Comparison of ENCODE assay signal across 9 cellular contexts in genomic region chr10:73759512-73760115, GRCh38. TPM values are rescaled to one million over a fixed set of nuclear protein-coding genes. Genes with fewer than 3 reads are reported as not detected.
DNase-seq lines count a peak whose midpoint lies in the region; ATAC-seq, FAIRE-seq and TF ChIP-seq lines count a peak whose summit lies in the region.
"Had no signal": no experiment of that assay in that cellular context is flagged by ENCODE, and none has a peak within 500 bp of the region (broad histone marks: within the 10 kb centered on the region; RNA-seq: fewer than 3 reads in every experiment).

No MANE protein-coding gene starts in this region.

- H3K79me2 ChIP-seq in PC-3 (ENCODE audit: low read length) (peaks cover 67% of the 10 kb centered on the region), GM12878 (ENCODE audit: control insufficient read depth, insufficient read depth, low read length) (peaks cover 15% of the 10 kb centered on the region)

- H4K20me1 ChIP-seq in PC-3 (ENCODE audit: low read length) = peaks cover 22% of the 10 kb centered on the region
- peaks cover 3% of the 10 kb centered on the region; the same call in 1 of the 2 replicates for H4K20me1 ChIP-seq in GM12878 (ENCODE audit: control insufficient read depth, insufficient read depth)

- intact Hi-C loops in PC-3 (cut with micrococcal nuclease) (no loop called here), GM12878 (cut with micrococcal nuclease; ENCODE audit: unreplicated experiment) (loop anchor here (2.0 kb wide), 1 partner anchor 15 kb away; the partner anchor contains the start of gene SEC24C)

- H3K4me1 ChIP-seq in PC-3 (ENCODE audit: insufficient read depth, low read length) (peaks cover 43% of the 10 kb centered on the region), GM12878 (ENCODE audit: control insufficient read depth, insufficient read depth, low read length) (peaks cover 55% of the 10 kb centered on the region)

- in situ Hi-C loops in GM12878 (cut with MboI) = no loop called here

- POLR2A ChIA-PET in PC-3 (lab: Charles Lee; ENCODE audit: unreplicated experiment) = no interaction called here
- POLR2A ChIA-PET in GM12878 (lab: Charles Lee) = interaction anchor here (0.6 to 6.9 kb wide), 11 partner anchors 12 to 109 kb away, joined by 4 to 63 read pairs (median 6); partner anchors contain the start of genes CHCHD1 and SEC24C
- POLR2A ChIA-PET in RWPE1 (lab: Yijun Ruan, JAX; ENCODE audit: low non-redundant PET) = no interaction called here

- no peak for ATAC-seq in PC-3
- peak; percentile 76 for ATAC-seq in GM12878
- peak; percentile 87 for ATAC-seq in stimulated activated naive CD8-positive, alpha-beta T cell treated with anti-CD3 and anti-CD28 coated beads, Interleukin-15, amount 100 ng/mL, for 72 hours
- no peak for ATAC-seq in HG03139 (IDR thresholded peaks at IDR 0.05; ENCODE audit: unreplicated experiment)
- ATAC-seq in GM18861 (IDR thresholded peaks at IDR 0.05; ENCODE audit: unreplicated experiment) = no peak

- TF ChIP-seq CTCF in PC-3 (conservative IDR thresholded peaks at IDR 0.05; ENCODE audit: low read depth, low read length) (no peak), GM12878 (IDR thresholded peaks at IDR 0.05 in 2 of 3, conservative IDR thresholded peaks at IDR 0.05 in 1 of 3; ENCODE audit: control insufficient read depth in 2 of 3, extremely low read depth in 1 of 3, insufficient read depth in 1 of 3, low read depth in 3 of 3, low read length in 3 of 3) (no peak), RWPE1 (conservative IDR thresholded peaks at IDR 0.05; ENCODE audit: low read depth) (no peak)

- H3K4me3 Mint-ChIP-seq in stimulated activated naive CD8-positive, alpha-beta T cell treated with anti-CD3 and anti-CD28 coated beads, Interleukin-15, amount 100 ng/mL, for 72 hours = peak overlapping the region in 1 of 2 donors; percentile 62

- RAD21 ChIA-PET in GM12878 (lab: Charles Lee; ENCODE audit: unreplicated experiment) = interaction anchor here (0.9 to 5.0 kb wide), 8 partner anchors 9 to 109 kb away, joined by 3 to 52 read pairs (median 10); partner anchors contain the start of genes CHCHD1 and SEC24C

- H3K36me3 ChIP-seq in PC-3 (ENCODE audit: low read depth, low read length) (peaks cover 75% of the 10 kb centered on the region), GM12878 (ENCODE audit: control insufficient read depth in 2 of 2, insufficient read depth in 2 of 2, low read length in 1 of 2) (peaks cover 23 to 43% of the 10 kb centered on the region in 2 experiments)

- peaks cover 53% of the 10 kb centered on the region for H3K4me1 Mint-ChIP-seq in stimulated activated naive CD8-positive, alpha-beta T cell treated with anti-CD3 and anti-CD28 coated beads, Interleukin-15, amount 100 ng/mL, for 72 hours

- FAIRE-seq in GM12878 (lab: Jason Lieb, UNC) = no peak
- FAIRE-seq: RCC 7860 had no signal

- TF ChIP-seq POLR2A in GM12878 (IDR thresholded peaks at IDR 0.05; ENCODE audit: low read depth, low read length) = no peak

- H3K27ac ChIP-seq in PC-3 (ENCODE audit: low read length) (no peak overlapping the region), GM12878 (ENCODE audit: control insufficient read depth, insufficient read depth) (peak overlapping the region; percentile 84), RWPE1 (no peak overlapping the region)

- no peaks in the 10 kb centered on the region for H3K27me3 Mint-ChIP-seq in stimulated activated naive CD8-positive, alpha-beta T cell treated with anti-CD3 and anti-CD28 coated beads, Interleukin-15, amount 100 ng/mL, for 72 hours

- no peaks in the 10 kb centered on the region for H3K9me3 ChIP-seq in PC-3 (ENCODE audit: low read length)
- H3K9me3 ChIP-seq in GM12878 (replicated peaks; ENCODE audit: control insufficient read depth, insufficient read depth, low read length) = no peaks in the 10 kb centered on the region

- no peaks in the 10 kb centered on the region for H3K9me2 ChIP-seq in PC-3 (replicated peaks; ENCODE audit: low read length)

- TF ChIP-seq EP300 in GM12878 (IDR thresholded peaks at IDR 0.05; ENCODE audit: borderline replicate concordance in 1 of 2, control insufficient read depth in 1 of 2, low read depth in 2 of 2, low read length in 2 of 2) = no peak

- peak overlapping the region; percentile 61 to 68 for H3K27ac Mint-ChIP-seq in stimulated activated naive CD8-positive, alpha-beta T cell treated with anti-CD3 and anti-CD28 coated beads, Interleukin-15, amount 100 ng/mL, for 72 hours

- SMC1A ChIA-PET in GM12878 (lab: Charles Lee; ENCODE audit: uncharacterized antibody, unreplicated experiment) = interaction anchor here (0.7 to 4.4 kb wide), 12 partner anchors 11 to 315 kb away, joined by 3 to 46 read pairs (median 5); partner anchors contain the start of genes CHCHD1 and ZSWIM8

- no peaks in the 10 kb centered on the region for H3K27me3 ChIP-seq in PC-3 (ENCODE audit: low read length)
- no peaks in the 10 kb centered on the region for H3K27me3 ChIP-seq in GM12878 (replicated peaks in 1 of 2; ENCODE audit: control insufficient read depth in 2 of 2, insufficient read depth in 2 of 2, low read length in 1 of 2)

- TF ChIP-seq RAD21 in GM12878 (IDR thresholded peaks at IDR 0.05; ENCODE audit: insufficient read depth, low read depth, low read length) = no peak

- peaks cover 18% of the 10 kb centered on the region for H3F3A ChIP-seq in PC-3 (ENCODE audit: low read length, unreplicated experiment)

- DNase-seq in activated naive CD4-positive, alpha-beta T cell treated with Interleukin-2 at 50 U/mL for 16 hours = peak; percentile 36
- DNase-seq in activated naive CD4-positive, alpha-beta T cell treated with anti-CD3 and anti-CD28 coated beads, Interleukin-2, amount 50 U/mL, for 16 hours = no peak
- DNase-seq in PC-3 = peak; percentile 67
- no peak for DNase-seq in GM12878 (ENCODE audit: low read depth, low spot score)
- peak in 1 of 2 donors; percentile 28 for DNase-seq in stimulated activated naive CD8-positive, alpha-beta T cell treated with anti-CD3 and anti-CD28 coated beads, Interleukin-15, amount 100 ng/mL, for 72 hours
- DNase-seq in RWPE1 (ENCODE audit: low spot score) = no peak

- H3K4me2 ChIP-seq in PC-3 (ENCODE audit: low read length) = no peak overlapping the region
- peak overlapping the region; percentile 72 for H3K4me2 ChIP-seq in GM12878 (ENCODE audit: control insufficient read depth, insufficient read depth)

- H3K9ac ChIP-seq in PC-3 (ENCODE audit: low read length) (no peak overlapping the region), GM12878 (ENCODE audit: control insufficient read depth, insufficient read depth, low read length) (peak overlapping the region; percentile 50)

- H3K9me3 Mint-ChIP-seq in stimulated activated naive CD8-positive, alpha-beta T cell treated with anti-CD3 and anti-CD28 coated beads, Interleukin-15, amount 100 ng/mL, for 72 hours = no peaks in the 10 kb centered on the region

- H2AFZ ChIP-seq in PC-3 (ENCODE audit: low read length) (no peak overlapping the region), GM12878 (ENCODE audit: control insufficient read depth, low read depth, low read length) (no peak overlapping the region)

- CTCF ChIA-PET in PC-3 (lab: Charles Lee) = no interaction called here
- CTCF ChIA-PET in GM12878 (lab: Yijun Ruan, JAX) = interaction anchor here (0.8 to 3.4 kb wide), 9 partner anchors 7 to 27 kb away, joined by 3 to 20 read pairs (median 6); partner anchors contain the start of genes CHCHD1 and SEC24C
- CTCF ChIA-PET in RWPE1 (lab: Yijun Ruan, JAX) = no interaction called here

- WGBS in GM12878 (ENCODE audit: insufficient coverage, insufficient replicate concordance, low lambda C conversion rate, missing lambda C conversion rate) = 60% methylated on average over 5 of the region's 5 CpGs

- BruUV-seq in PC-3 (replicated peaks; lab: Mats Ljungman, UMichigan) (no TSS peak), GM12878 (replicated peaks; lab: Mats Ljungman, UMichigan) (no TSS peak)

- H3K4me3 ChIP-seq in PC-3 (ENCODE audit: low read length) = no peak overlapping the region
- H3K4me3 ChIP-seq in GM12878 = no peak overlapping the region

RNA-seq across cellular contexts. Expression of gene SEC24C, which starts 15.4 kb away (rescaled TPM):
- 285 and 325 TPM in 2 replicates for total RNA-seq in PC-3 (2014; rRNA removed)
- 64.1 and 66.3 TPM in 2 replicates for total RNA-seq in GM12878 (2013; cell fraction: nucleolus; rRNA removed)
- 96.9 and 117 TPM in 2 replicates for total RNA-seq in GM12878 (2014; rRNA removed)
- total RNA-seq in GM12878 (2014; rRNA removed; fragmentation: Illumina TruSeq; extraction: Trizol) = 43.4 and 48.2 TPM in 2 replicates
- total RNA-seq in GM12878 (2021) = 91.7 and 99.9 TPM in 2 replicates
- polyA plus RNA-seq in GM12878 (2011; ENCODE audit: low read depth) = 68.9 TPM
- 52.3 and 110 TPM in 2 replicates for polyA plus RNA-seq in GM12878 (2011; rRNA removed)
- 97.2 and 105 TPM in 2 replicates for polyA plus RNA-seq in GM12878 (2011; cell fraction: cytosol; rRNA removed)
- polyA plus RNA-seq in GM12878 (2011; cell fraction: nucleus; rRNA removed) = 176 and 190 TPM in 2 replicates
- 92.4 and 93.2 TPM in 2 replicates for polyA plus RNA-seq in GM12878 (2012)
- 67.7 and 81.5 TPM in 2 replicates for polyA plus RNA-seq in GM12878 (2014; fragmentation: Illumina TruSeq; extraction: Trizol)
- polyA plus RNA-seq in GM12878 (2014; fragmentation: Nextera tagmentation; extraction: Ambion mirVana) = 10 to 100 TPM; 12.7 to 18.8 TPM
- polyA plus RNA-seq in GM12878 (2014; rRNA removed) = 73.6 and 82.1 TPM in 2 replicates
- 10 to 100 TPM; 71.3 to 74.1 TPM for polyA plus RNA-seq in GM12878 (2016; fragmentation: Nextera tagmentation; extraction: Ambion mirVana)
- 135 and 166 TPM in 2 replicates for polyA minus RNA-seq in GM12878 (2011; rRNA and poly(A)+ RNA removed)
- 47.8 and 49.1 TPM in 2 replicates for polyA minus RNA-seq in GM12878 (2011; cell fraction: cytosol; rRNA and poly(A)+ RNA removed)
- 30.5 and 46.2 TPM in 2 replicates for polyA minus RNA-seq in GM12878 (2011; cell fraction: nucleus; rRNA and poly(A)+ RNA removed)

RNA-seq across cellular contexts. Expression of gene CHCHD1, which starts 22.2 kb away (rescaled TPM):
- 199 and 238 TPM in 2 replicates for total RNA-seq in PC-3 (2014; rRNA removed)
- 14.8 and 16.7 TPM in 2 replicates for total RNA-seq in GM12878 (2013; cell fraction: nucleolus; rRNA removed)
- total RNA-seq in GM12878 (2014; rRNA removed) = 74.3 and 77.4 TPM in 2 replicates
- 42.8 and 47.5 TPM in 2 replicates for total RNA-seq in GM12878 (2014; rRNA removed; fragmentation: Illumina TruSeq; extraction: Trizol)
- total RNA-seq in GM12878 (2021) = 35.0 and 36.9 TPM in 2 replicates
- 34.4 TPM for polyA plus RNA-seq in GM12878 (2011; ENCODE audit: low read depth)
- 56.7 and 69.0 TPM in 2 replicates for polyA plus RNA-seq in GM12878 (2011; rRNA removed)
- polyA plus RNA-seq in GM12878 (2011; cell fraction: cytosol; rRNA removed) = 33.0 and 46.8 TPM in 2 replicates
- 22.6 and 27.4 TPM in 2 replicates for polyA plus RNA-seq in GM12878 (2011; cell fraction: nucleus; rRNA removed)
- 51.6 and 59.8 TPM in 2 replicates for polyA plus RNA-seq in GM12878 (2012)
- polyA plus RNA-seq in GM12878 (2014; fragmentation: Illumina TruSeq; extraction: Trizol) = 25.3 and 42.4 TPM in 2 replicates
- 10 to 100 TPM; 69.5 to 81.4 TPM for polyA plus RNA-seq in GM12878 (2014; fragmentation: Nextera tagmentation; extraction: Ambion mirVana)
- polyA plus RNA-seq in GM12878 (2014; rRNA removed) = 70.4 and 79.4 TPM in 2 replicates
- polyA plus RNA-seq in GM12878 (2016; fragmentation: Nextera tagmentation; extraction: Ambion mirVana) = 100 to 1,000 TPM; 127 to 132 TPM
- polyA minus RNA-seq in GM12878 (2011; rRNA and poly(A)+ RNA removed) = 8.9 and 9.4 TPM in 2 replicates
- polyA minus RNA-seq in GM12878 (2011; cell fraction: cytosol; rRNA and poly(A)+ RNA removed) = 6.3 and 7.2 TPM in 2 replicates
- polyA minus RNA-seq in GM12878 (2011; cell fraction: nucleus; rRNA and poly(A)+ RNA removed) = 6.5 and 8.9 TPM in 2 replicates

RNA-seq across cellular contexts. Expression of gene ZSWIM8, which starts 25.8 kb away (rescaled TPM):
- 152 and 173 TPM in 2 replicates for total RNA-seq in PC-3 (2014; rRNA removed)
- 75.9 and 86.5 TPM in 2 replicates for total RNA-seq in GM12878 (2013; cell fraction: nucleolus; rRNA removed)
- total RNA-seq in GM12878 (2014; rRNA removed) = 23.9 and 30.8 TPM in 2 replicates
- total RNA-seq in GM12878 (2014; rRNA removed; fragmentation: Illumina TruSeq; extraction: Trizol) = 16.4 and 18.7 TPM in 2 replicates
- total RNA-seq in GM12878 (2021) = 45.4 and 47.9 TPM in 2 replicates
- polyA plus RNA-seq in GM12878 (2011; ENCODE audit: low read depth) = 79.3 TPM
- polyA plus RNA-seq in GM12878 (2011; rRNA removed) = 17.5 and 44.6 TPM in 2 replicates
- 39.4 and 62.6 TPM in 2 replicates for polyA plus RNA-seq in GM12878 (2011; cell fraction: cytosol; rRNA removed)
- 436 and 485 TPM in 2 replicates for polyA plus RNA-seq in GM12878 (2011; cell fraction: nucleus; rRNA removed)
- polyA plus RNA-seq in GM12878 (2012) = 58.6 and 83.1 TPM in 2 replicates
- 15.3 and 31.5 TPM in 2 replicates for polyA plus RNA-seq in GM12878 (2014; fragmentation: Illumina TruSeq; extraction: Trizol)
- 1 to 10 TPM; 7.8 to 8.5 TPM for polyA plus RNA-seq in GM12878 (2014; fragmentation: Nextera tagmentation; extraction: Ambion mirVana)
- polyA plus RNA-seq in GM12878 (2014; rRNA removed) = 47.1 and 48.8 TPM in 2 replicates
- polyA plus RNA-seq in GM12878 (2016; fragmentation: Nextera tagmentation; extraction: Ambion mirVana) = 10 to 100 TPM; 14.0 to 15.1 TPM
- 36.3 and 63.7 TPM in 2 replicates for polyA minus RNA-seq in GM12878 (2011; rRNA and poly(A)+ RNA removed)
- polyA minus RNA-seq in GM12878 (2011; cell fraction: cytosol; rRNA and poly(A)+ RNA removed) = 23.0 and 27.1 TPM in 2 replicates
- polyA minus RNA-seq in GM12878 (2011; cell fraction: nucleus; rRNA and poly(A)+ RNA removed) = 43.3 and 67.1 TPM in 2 replicates

RNA-seq across cellular contexts. Expression of gene NDST2, which starts 51.8 kb away (rescaled TPM):
- total RNA-seq in PC-3 (2014; rRNA removed) (53.0 and 89.9 TPM in 2 replicates), GM12878 (2014; rRNA removed) (18.0 and 18.8 TPM in 2 replicates), GM12878 (2014; rRNA removed; fragmentation: Illumina TruSeq; extraction: Trizol) (8.9 and 10.1 TPM in 2 replicates), GM12878 (2021) (34.3 and 35.2 TPM in 2 replicates)
- total RNA-seq in GM12878 (2013; cell fraction: nucleolus; rRNA removed) = 57.1 and 85.9 TPM in 2 replicates
- polyA plus RNA-seq in GM12878 (2011; ENCODE audit: low read depth) = 19.1 TPM
- polyA plus RNA-seq in GM12878 (2011; rRNA removed) (23.8 and 31.1 TPM in 2 replicates), GM12878 (2014; fragmentation: Illumina TruSeq; extraction: Trizol) (16.6 and 22.6 TPM in 2 replicates), GM12878 (2014; fragmentation: Nextera tagmentation; extraction: Ambion mirVana) (1 to 10 TPM; 2.2 to 3.0 TPM), GM12878 (2014; rRNA removed) (31.3 and 34.7 TPM in 2 replicates), GM12878 (2016; fragmentation: Nextera tagmentation; extraction: Ambion mirVana) (10 to 100 TPM; 22.7 to 24.0 TPM)
- 24.8 and 31.5 TPM in 2 replicates for polyA plus RNA-seq in GM12878 (2011; cell fraction: cytosol; rRNA removed)
- polyA plus RNA-seq in GM12878 (2011; cell fraction: nucleus; rRNA removed) = 81.5 and 88.2 TPM in 2 replicates
- 19.5 and 19.8 TPM in 2 replicates for polyA plus RNA-seq in GM12878 (2012)
- 26.0 and 29.3 TPM in 2 replicates for polyA minus RNA-seq in GM12878 (2011; rRNA and poly(A)+ RNA removed)
- 11.8 and 16.4 TPM in 2 replicates for polyA minus RNA-seq in GM12878 (2011; cell fraction: cytosol; rRNA and poly(A)+ RNA removed)
- polyA minus RNA-seq in GM12878 (2011; cell fraction: nucleus; rRNA and poly(A)+ RNA removed) = 36.6 and 66.7 TPM in 2 replicates

Comparison
In these comparisons a context has a peak if more than half of its experiments do, and no peak if none do; other contexts are left out.
1. DNase-seq: peak in activated naive CD4-positive, alpha-beta T cell treated with Interleukin-2 at 50 U/mL for 16 hours (single experiment) and PC-3 (single experiment); none in activated naive CD4-positive, alpha-beta T cell treated with anti-CD3 and anti-CD28 coated beads, Interleukin-2, amount 50 U/mL, for 16 hours (single experiment), GM12878 (single experiment) and RWPE1 (single experiment).
2. ATAC-seq: peak in GM12878 (single experiment) and stimulated activated naive CD8-positive, alpha-beta T cell treated with anti-CD3 and anti-CD28 coated beads, Interleukin-15, amount 100 ng/mL, for 72 hours (single experiment); none in PC-3 (single experiment), HG03139 (single experiment) and GM18861 (single experiment).